2 cellular contexts compared by ENCODE assay signal in genomic region chr9:114721491-114722362, GRCh38.
TF ChIP-seq lines count a peak whose summit lies in the region.

No MANE protein-coding gene starts in this region.

TF ChIP-seq in SK-N-SH, 30 proteins besides CTCF, POLR2A, EP300 and RAD21 (continued from another document):
- TF ChIP-seq ZBTB33 (IDR thresholded peaks at IDR 0.05; ENCODE audit: borderline replicate concordance, low read depth) = no peak
- TF ChIP-seq JUND (IDR thresholded peaks at IDR 0.05) = no peak
- no peak for TF ChIP-seq FOXM1 (IDR thresholded peaks at IDR 0.05; ENCODE audit: low read depth)
- no peak for TF ChIP-seq GATA2 (CRISPR knock-in tag; IDR thresholded peaks at IDR 0.05)
- no peak for TF ChIP-seq TAF1 (IDR thresholded peaks at IDR 0.05; ENCODE audit: borderline replicate concordance, low read depth, low read length)
- no peak for TF ChIP-seq TEAD4 (IDR thresholded peaks at IDR 0.05; ENCODE audit: borderline replicate concordance, insufficient read depth)
- TF ChIP-seq USF1 (IDR thresholded peaks at IDR 0.05; ENCODE audit: borderline replicate concordance, low read depth) = no peak
- no peak for TF ChIP-seq RCOR1 (IDR thresholded peaks at IDR 0.05; ENCODE audit: low read length)
- no peak for TF ChIP-seq GABPA (IDR thresholded peaks at IDR 0.05; ENCODE audit: low read depth)
- TF ChIP-seq FOSL2 (IDR thresholded peaks at IDR 0.05; ENCODE audit: borderline replicate concordance, low read depth) = no peak
- no peak for TF ChIP-seq RXRA (IDR thresholded peaks at IDR 0.05; ENCODE audit: borderline replicate concordance, low read depth)
- no peak for TF ChIP-seq MEF2A (IDR thresholded peaks at IDR 0.05; ENCODE audit: borderline replicate concordance, low read depth)
- no peak for TF ChIP-seq TCF12 (IDR thresholded peaks at IDR 0.05)
- TF ChIP-seq USF2 (IDR thresholded peaks at IDR 0.05; ENCODE audit: borderline replicate concordance, low read depth, low read length) = no peak
- TF ChIP-seq NFIC (IDR thresholded peaks at IDR 0.05; ENCODE audit: borderline replicate concordance) = no peak
- no peak for TF ChIP-seq MXI1 (IDR thresholded peaks at IDR 0.05; ENCODE audit: low read depth, low read length)

TF ChIP-seq in SK-N-SH treated with all-trans-retinoic acid at 6 μM for 48 hours, 23 proteins besides CTCF, POLR2A, EP300 and RAD21 (continued from another document):
- TF ChIP-seq PATZ1 (CRISPR knock-in tag; IDR thresholded peaks at IDR 0.05; ENCODE audit: borderline replicate concordance) = no peak
- no peak for TF ChIP-seq ZNF70 (CRISPR knock-in tag; IDR thresholded peaks at IDR 0.05)
- TF ChIP-seq ARNTL (CRISPR knock-in tag; IDR thresholded peaks at IDR 0.05; ENCODE audit: borderline replicate concordance, low read depth) = no peak
- no peak for TF ChIP-seq SNAI2 (CRISPR knock-in tag; IDR thresholded peaks at IDR 0.05)
- TF ChIP-seq RARB (CRISPR knock-in tag; IDR thresholded peaks at IDR 0.05) = no peak
- TF ChIP-seq GLIS3 (CRISPR knock-in tag; IDR thresholded peaks at IDR 0.05) = no peak
- TF ChIP-seq ESRRG (CRISPR knock-in tag; IDR thresholded peaks at IDR 0.05) = no peak
- TF ChIP-seq ZFP30 (CRISPR knock-in tag; IDR thresholded peaks at IDR 0.05) = no peak
- TF ChIP-seq TOX (CRISPR knock-in tag; IDR thresholded peaks at IDR 0.05; ENCODE audit: borderline replicate concordance) = no peak
- TF ChIP-seq POU6F1 (CRISPR knock-in tag; IDR thresholded peaks at IDR 0.05; ENCODE audit: borderline replicate concordance, low read depth) = no peak
